Comparison of ENCODE assay signal across 8 cellular contexts in the genomic region with DNA sequence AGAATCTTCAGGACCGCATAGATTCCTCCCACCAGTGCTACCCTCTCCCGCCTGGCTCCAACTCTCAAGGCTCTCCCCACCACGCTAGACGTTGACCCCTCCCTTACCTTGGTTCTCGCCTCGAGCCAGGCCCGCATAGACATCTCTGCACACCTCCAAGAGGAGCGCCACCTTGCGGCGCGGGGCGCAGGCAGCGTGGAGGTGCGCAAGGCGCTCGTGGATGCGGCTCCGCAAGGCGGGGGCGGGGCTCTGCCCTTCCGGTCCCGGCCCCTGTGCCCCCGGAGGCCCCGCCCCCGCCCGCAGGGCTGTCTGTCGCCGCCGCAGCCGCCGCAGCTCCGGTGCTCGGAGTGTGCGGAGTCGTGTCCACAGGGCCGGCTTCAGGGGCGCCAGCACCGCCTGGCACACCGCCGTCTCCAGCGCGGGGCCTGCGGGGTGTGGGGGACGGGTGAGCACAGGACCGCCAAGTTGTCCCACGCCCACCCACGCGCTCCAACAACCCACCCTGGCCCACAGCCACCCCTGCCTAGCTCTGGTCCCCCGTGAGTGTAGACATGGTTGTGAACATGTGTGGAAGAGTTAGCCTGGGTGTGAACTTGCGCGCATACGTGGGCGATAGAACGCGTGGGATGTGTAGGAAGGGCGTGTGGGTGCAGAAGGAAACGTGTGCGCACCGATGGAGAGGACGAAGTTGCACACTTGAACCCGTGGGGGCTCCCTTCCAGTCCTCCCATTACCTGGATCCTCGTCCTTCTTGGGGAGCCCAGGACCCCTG. TPM values are rescaled to one million over a fixed set of nuclear protein-coding genes. Genes with fewer than 3 reads are reported as not detected.
A peak's percentile ranks its signal among the peaks of the same experiment; 100 is the strongest.
DNase-seq lines count a peak whose midpoint lies in the region; ATAC-seq and TF ChIP-seq lines count a peak whose summit lies in the region.

No MANE protein-coding gene starts in this region.

- CTCF ChIA-PET in AG04450 (lab: Charles Lee) = interaction anchor here (0.8 to 1.3 kb wide), 9 partner anchors 9 to 467 kb away, joined by 3 to 9 read pairs (median 4); a partner anchor contains a TSS

- H3K27me3 ChIP-seq in AG04450 (ENCODE audit: control insufficient read depth, insufficient read depth, low read length) (no peaks in the 10 kb centered on the region), HUES64 (ENCODE audit: insufficient read depth, low read length) (peaks cover 21% of the 10 kb centered on the region), breast epithelium (no peaks in the 10 kb centered on the region)

- ATAC-seq in GM19328 (IDR thresholded peaks at IDR 0.05; ENCODE audit: unreplicated experiment) = peak; percentile 70

- H3K4me3 ChIP-seq in AG04450 (ENCODE audit: low read depth, low read length) = peak overlapping the region; percentile 61
- H3K4me3 ChIP-seq in HUES64 (ENCODE audit: low read length) = peak overlapping the region; percentile 52
- peak overlapping the region; percentile 41 for H3K4me3 ChIP-seq in WI38 (ENCODE audit: low read depth, low read length)
- peak overlapping the region; percentile 37 to 62 (median 62) for H3K4me3 ChIP-seq in breast epithelium

- POLR2A ChIA-PET in AG04450 (lab: Yijun Ruan, JAX) = interaction anchor here (0.5 to 1.3 kb wide), 2 partner anchors 39 to 556 kb away, joined by 3 read pairs; a partner anchor contains a TSS

- H3K27ac ChIP-seq in AG04450 (ENCODE audit: low read depth, low read length) (peak overlapping the region; percentile 11), HUES64 (ENCODE audit: low read depth, low read length) (no peak overlapping the region), breast epithelium (peak overlapping the region; percentile 10 to 69)

- TF ChIP-seq CTCF in AG04450 (IDR thresholded peaks at IDR 0.05; ENCODE audit: low read depth, low read length) (peak; percentile 76), WI38 (IDR thresholded peaks at IDR 0.05; ENCODE audit: low read depth, low read length) (peak; percentile 69), breast epithelium (IDR thresholded peaks at IDR 0.05) (peak; percentile 13 to 80 (median 75))

- no peaks in the 10 kb centered on the region for H3K4me1 ChIP-seq in HUES64 (ENCODE audit: insufficient read depth, low read length)
- no peaks in the 10 kb centered on the region for H3K4me1 ChIP-seq in breast epithelium

- peak overlapping the region; percentile 15; the same call in 1 of the 2 replicates for H3K9ac ChIP-seq in HUES64 (ENCODE audit: low read depth, low read length)

- DNase-seq in AG04450 (ENCODE audit: low read depth, low spot score) = no peak
- peak; percentile 73 to 84 for DNase-seq in breast epithelium (ENCODE audit: low spot score in 2 of 2)
- DNase-seq in inferior parietal cortex (ENCODE audit: extremely low spot score) = peak; percentile 65
- DNase-seq in stimulated activated CD4-positive, alpha-beta T cell treated with anti-CD3 and anti-CD28 coated beads, Interleukin-12 subunit alpha, Interleukin-12 subunit beta, amount 100 ng/mL, for 4 hours = peak; percentile 93
- no peak for DNase-seq in NCI-H226

- 24% methylated on average over 60 of the region's 62 CpGs for WGBS in HUES64

- no peak for TF ChIP-seq POLR2A in breast epithelium (IDR thresholded peaks at IDR 0.05)

- H3K9me3 ChIP-seq in AG04450 (ENCODE audit: control insufficient read depth, insufficient read depth, low read length) (no peaks in the 10 kb centered on the region; the same call in 1 of the 2 replicates), HUES64 (ENCODE audit: insufficient read depth, low read depth, low read length) (no peaks in the 10 kb centered on the region), breast epithelium (no peaks in the 10 kb centered on the region)

- H3K36me3 ChIP-seq in HUES64 (ENCODE audit: insufficient read depth, low read length) (no peaks in the 10 kb centered on the region), breast epithelium (no peaks in the 10 kb centered on the region)

- intact Hi-C loops in breast epithelium (cut with DNase I; ENCODE audit: low total_unique reads) = no loop called here

RNA-seq across cellular contexts. Expression of a gene that starts 8.1 kb away (rescaled TPM):
- 1.6 TPM in 2 replicates for polyA plus RNA-seq in AG04450 (2011; rRNA removed)
- 0.78 and 1.9 TPM in 2 replicates for polyA minus RNA-seq in AG04450 (2011; rRNA and poly(A)+ RNA removed)
- 3.3 TPM for polyA plus RNA-seq in HUES64 (2013, experiment 1 of 2)
- 5.3 TPM for polyA plus RNA-seq in HUES64 (2013, experiment 2 of 2)
- 10 to 100 TPM in 2 of 3 donors, 1 to 10 TPM in 1; 4.5 to 13.0 (median 12.8) TPM for total RNA-seq in breast epithelium

RNA-seq across cellular contexts. Expression of a gene that starts 20.2 kb away (rescaled TPM):
- 281 and 316 TPM in 2 replicates for polyA plus RNA-seq in AG04450 (2011; rRNA removed)
- polyA minus RNA-seq in AG04450 (2011; rRNA and poly(A)+ RNA removed) = 325 and 332 TPM in 2 replicates
- polyA plus RNA-seq in HUES64 (2013, experiment 1 of 2) = 575 TPM
- polyA plus RNA-seq in HUES64 (2013, experiment 2 of 2) = 561 TPM
- 100 to 1,000 TPM; 164 to 193 (median 168) TPM for total RNA-seq in breast epithelium

RNA-seq across cellular contexts. Expression of a gene that starts 29.4 kb away (rescaled TPM):
- polyA plus RNA-seq in AG04450 (2011; rRNA removed) = 45.5 and 61.3 TPM in 2 replicates
- 31.4 and 36.2 TPM in 2 replicates for polyA minus RNA-seq in AG04450 (2011; rRNA and poly(A)+ RNA removed)
- polyA plus RNA-seq in HUES64 (2013, experiment 1 of 2) = 5.7 TPM
- 7.9 TPM for polyA plus RNA-seq in HUES64 (2013, experiment 2 of 2)
- 10 to 100 TPM; 61.8 to 92.3 (median 88.2) TPM for total RNA-seq in breast epithelium

RNA-seq across cellular contexts. Expression of a gene that starts 29.7 kb away (rescaled TPM):
- polyA plus RNA-seq in AG04450 (2011; rRNA removed) = 9.9 and 14.1 TPM in 2 replicates
- 3.7 and 5.6 TPM in 2 replicates for polyA minus RNA-seq in AG04450 (2011; rRNA and poly(A)+ RNA removed)
- polyA plus RNA-seq in HUES64 (2013, experiment 1 of 2) = 30.2 TPM
- 22.7 TPM for polyA plus RNA-seq in HUES64 (2013, experiment 2 of 2)
- 10 to 100 TPM; 15.7 to 29.2 (median 19.6) TPM for total RNA-seq in breast epithelium

RNA-seq across cellular contexts. Expression of a gene that starts 38.4 kb away (rescaled TPM):
- 86.5 and 109 TPM in 2 replicates for polyA plus RNA-seq in AG04450 (2011; rRNA removed)
- polyA minus RNA-seq in AG04450 (2011; rRNA and poly(A)+ RNA removed) = 40.7 and 42.5 TPM in 2 replicates
- polyA plus RNA-seq in HUES64 (2013, experiment 1 of 2) = 63.6 TPM
- polyA plus RNA-seq in HUES64 (2013, experiment 2 of 2) = 73.9 TPM
- 100 to 1,000 TPM in 1 of 3 donors, 10 to 100 TPM in 2; 85.8 to 113 (median 93.8) TPM for total RNA-seq in breast epithelium

Comparison
In these comparisons a context has a peak if more than half of its experiments do, and no peak if none do; other contexts are left out.
1. DNase-seq: peak in breast epithelium (2 of 2), inferior parietal cortex (single experiment) and stimulated activated CD4-positive, alpha-beta T cell treated with anti-CD3 and anti-CD28 coated beads, Interleukin-12 subunit alpha, Interleukin-12 subunit beta, amount 100 ng/mL, for 4 hours (single experiment); none in AG04450 (single experiment) and NCI-H226 (single experiment).
2. Peak in every context shown above with its lines, with median percentiles within 50 percentile points of each other: H3K4me3 ChIP-seq and CTCF ChIP-seq.